ENCODE assay signal across 12 cellular contexts in genomic region chr20:49100934-49101333, GRCh38. TPM values are rescaled to one million over a fixed set of nuclear protein-coding genes. Genes with fewer than 3 reads are reported as not detected.
A peak's percentile ranks its signal among the peaks of the same experiment; 100 is the strongest.
DNase-seq lines count a peak whose midpoint lies in the region; ATAC-seq lines count a peak whose summit lies in the region.
"Had no signal": no experiment of that assay in that cellular context is flagged by ENCODE, and none has a peak within 500 bp of the region (broad histone marks: within the 10 kb centered on the region; RNA-seq: fewer than 3 reads in every experiment).

No MANE protein-coding gene starts in this region.

- CTCF ChIA-PET in activated naive CD4-positive, alpha-beta T cell treated with anti-CD3 and anti-CD28 coated beads for 36 hours (lab: Charles Lee), result interaction anchor here (2.3 kb wide), 1 partner anchor 116 kb away, joined by 12 read pairs; no protein-coding TSS in a partner anchor
- CTCF ChIA-PET in T-cell (lab: Charles Lee), result interaction anchor here in 1 of 2 donors (0.6 kb wide), 2 partner anchors 64 to 538 kb away, joined by 3 read pairs; no protein-coding TSS in a partner anchor

- POLR2A ChIA-PET in T-cell (lab: Charles Lee), result no interaction called here

- ATAC-seq in T-cell (replicated peaks in 1 of 4) (no peak), GM19324 (IDR thresholded peaks at IDR 0.05; ENCODE audit: low FRiP score, unreplicated experiment) (no peak), sciatic nerve (no peak)
- no peak for ATAC-seq in stimulated activated effector memory CD8-positive, alpha-beta T cell treated with anti-CD3 and anti-CD28 coated beads, Interleukin-12 subunit alpha, Interleukin-12 subunit beta, amount 100 ng/mL, for 72 hours

- H3K36me3 Mint-ChIP-seq in activated naive CD4-positive, alpha-beta T cell treated with anti-CD3 and anti-CD28 coated beads for 36 hours (ENCODE audit: low read depth), result peaks cover 48% of the 10 kb centered on the region
- H3K36me3 Mint-ChIP-seq in T-cell, result peaks cover 54% of the 10 kb centered on the region
- peaks cover 83% of the 10 kb centered on the region for H3K36me3 Mint-ChIP-seq in dendritic cell treated with granulocyte-macrophage colony-stimulating factor and Interleukin-4, amounts not matched to agents 40 ng/mL and 50 ng/mL, for 4 days (ENCODE audit: low read depth)
- H3K36me3 Mint-ChIP-seq in stimulated activated effector memory CD8-positive, alpha-beta T cell treated with anti-CD3 and anti-CD28 coated beads, Interleukin-12 subunit alpha, Interleukin-12 subunit beta, amount 100 ng/mL, for 72 hours, result peaks cover 82% of the 10 kb centered on the region

- intact Hi-C loops in activated naive CD4-positive, alpha-beta T cell treated with anti-CD3 and anti-CD28 coated beads for 36 hours (cut with micrococcal nuclease), result no loop called here
- intact Hi-C loops in dendritic cell treated with granulocyte-macrophage colony-stimulating factor and Interleukin-4, amounts not matched to agents 40 ng/mL and 50 ng/mL, for 4 days (cut with micrococcal nuclease), result loop anchor here (10.0 kb wide), 1 partner anchor 64 kb away; no protein-coding TSS in a partner anchor
- intact Hi-C loops in sciatic nerve (cut with DNase I), result no loop called here

- no peak for DNase-seq in activated naive CD4-positive, alpha-beta T cell treated with anti-CD3 and anti-CD28 coated beads for 36 hours
- no peak for DNase-seq in activated naive CD4-positive, alpha-beta T cell treated with Interleukin-2 at 50 U/mL for 16 hours
- no peak for DNase-seq in T-cell
- no peak for DNase-seq in stimulated activated effector memory CD8-positive, alpha-beta T cell treated with anti-CD3 and anti-CD28 coated beads, Interleukin-12 subunit alpha, Interleukin-12 subunit beta, amount 100 ng/mL, for 72 hours (ENCODE audit: low spot score in 2 of 2)
- DNase-seq in sciatic nerve (ENCODE audit: low spot score), result no peak
- no peak for DNase-seq in NCI-H2227 (lab: John Stamatoyannopoulos, UW; ENCODE audit: unreplicated experiment)
- DNase-seq: activated CD4-positive, alpha-beta T cell treated with anti-CD3 and anti-CD28 coated beads for 4 hours; adrenal gland; Kasumi-1; mesendoderm had no signal

- H3K4me3 Mint-ChIP-seq in activated naive CD4-positive, alpha-beta T cell treated with anti-CD3 and anti-CD28 coated beads for 36 hours, result no peak overlapping the region
- H3K4me3 Mint-ChIP-seq in T-cell, result no peak overlapping the region
- H3K4me3 Mint-ChIP-seq in dendritic cell treated with granulocyte-macrophage colony-stimulating factor and Interleukin-4, amounts not matched to agents 40 ng/mL and 50 ng/mL, for 4 days, result no peak overlapping the region
- no peak overlapping the region for H3K4me3 Mint-ChIP-seq in stimulated activated effector memory CD8-positive, alpha-beta T cell treated with anti-CD3 and anti-CD28 coated beads, Interleukin-12 subunit alpha, Interleukin-12 subunit beta, amount 100 ng/mL, for 72 hours

- no peaks in the 10 kb centered on the region for H3K9me3 Mint-ChIP-seq in activated naive CD4-positive, alpha-beta T cell treated with anti-CD3 and anti-CD28 coated beads for 36 hours
- no peaks in the 10 kb centered on the region for H3K9me3 Mint-ChIP-seq in T-cell
- no peaks in the 10 kb centered on the region for H3K9me3 Mint-ChIP-seq in dendritic cell treated with granulocyte-macrophage colony-stimulating factor and Interleukin-4, amounts not matched to agents 40 ng/mL and 50 ng/mL, for 4 days
- H3K9me3 Mint-ChIP-seq in stimulated activated effector memory CD8-positive, alpha-beta T cell treated with anti-CD3 and anti-CD28 coated beads, Interleukin-12 subunit alpha, Interleukin-12 subunit beta, amount 100 ng/mL, for 72 hours, result no peaks in the 10 kb centered on the region

- peaks cover 8% of the 10 kb centered on the region for H3K4me1 Mint-ChIP-seq in activated naive CD4-positive, alpha-beta T cell treated with anti-CD3 and anti-CD28 coated beads for 36 hours (ENCODE audit: low read depth)
- peaks cover 8 to 20% (median 12%) of the 10 kb centered on the region in 3 donors for H3K4me1 Mint-ChIP-seq in T-cell
- H3K4me1 Mint-ChIP-seq in dendritic cell treated with granulocyte-macrophage colony-stimulating factor and Interleukin-4, amounts not matched to agents 40 ng/mL and 50 ng/mL, for 4 days (ENCODE audit: low read depth), result peaks cover 9% of the 10 kb centered on the region
- H3K4me1 Mint-ChIP-seq in stimulated activated effector memory CD8-positive, alpha-beta T cell treated with anti-CD3 and anti-CD28 coated beads, Interleukin-12 subunit alpha, Interleukin-12 subunit beta, amount 100 ng/mL, for 72 hours, result no peaks in the 10 kb centered on the region

- H3K27me3 Mint-ChIP-seq in activated naive CD4-positive, alpha-beta T cell treated with anti-CD3 and anti-CD28 coated beads for 36 hours (ENCODE audit: low read depth), result no peaks in the 10 kb centered on the region
- no peaks in the 10 kb centered on the region for H3K27me3 Mint-ChIP-seq in T-cell
- no peaks in the 10 kb centered on the region for H3K27me3 Mint-ChIP-seq in dendritic cell treated with granulocyte-macrophage colony-stimulating factor and Interleukin-4, amounts not matched to agents 40 ng/mL and 50 ng/mL, for 4 days

- peak overlapping the region; percentile 68 for H3K27ac Mint-ChIP-seq in activated naive CD4-positive, alpha-beta T cell treated with anti-CD3 and anti-CD28 coated beads for 36 hours
- H3K27ac Mint-ChIP-seq in T-cell, result peak overlapping the region; percentile 83 to 90
- peak overlapping the region; percentile 75 for H3K27ac Mint-ChIP-seq in dendritic cell treated with granulocyte-macrophage colony-stimulating factor and Interleukin-4, amounts not matched to agents 40 ng/mL and 50 ng/mL, for 4 days
- peak overlapping the region; percentile 84 for H3K27ac Mint-ChIP-seq in stimulated activated effector memory CD8-positive, alpha-beta T cell treated with anti-CD3 and anti-CD28 coated beads, Interleukin-12 subunit alpha, Interleukin-12 subunit beta, amount 100 ng/mL, for 72 hours

RNA-seq across cellular contexts. Expression of gene CSE1L, which starts 54.8 kb away (rescaled TPM):
- total RNA-seq in activated naive CD4-positive, alpha-beta T cell treated with anti-CD3 and anti-CD28 coated beads for 36 hours, result 10 to 100 TPM; 86.1 to 88.9 TPM
- total RNA-seq in T-cell (10 to 100 TPM; 29.3 to 41.7 (median 37.4) TPM), sciatic nerve (39.5 TPM)
